In the genomic region with DNA sequence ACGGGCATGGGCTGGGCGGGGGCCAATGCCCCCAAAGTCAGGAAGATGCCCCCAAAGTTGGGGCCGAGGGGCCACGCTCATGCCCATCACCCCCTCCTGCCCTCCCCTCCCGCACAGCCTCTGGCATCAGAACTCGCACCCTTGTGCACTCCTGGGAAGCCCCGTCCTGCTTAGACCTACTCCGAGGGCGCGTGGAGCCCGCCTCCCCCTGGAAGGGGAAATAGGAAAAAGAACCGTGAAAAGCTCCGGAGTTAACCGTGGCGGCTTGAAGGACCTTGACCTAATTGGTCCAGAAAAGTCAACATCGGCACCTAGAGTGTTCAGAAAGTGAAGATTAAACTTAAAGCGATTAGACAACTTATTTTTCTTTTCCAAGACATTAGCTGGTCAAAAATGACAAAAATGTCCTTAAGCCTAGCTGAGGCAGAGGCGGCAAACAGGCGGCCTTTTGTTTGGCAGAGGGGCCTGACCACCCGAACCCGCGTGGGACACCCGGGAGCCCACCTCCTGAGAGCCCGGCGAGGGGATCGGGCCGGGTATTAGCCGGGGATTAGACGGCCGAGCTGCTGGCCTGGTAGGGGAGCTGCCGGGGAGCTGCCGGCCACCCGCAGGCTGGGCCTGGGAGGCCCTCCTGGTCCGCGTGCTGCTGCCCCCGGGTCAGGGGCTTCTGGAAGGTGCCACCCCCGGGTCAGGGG, we compare ENCODE assay signal across 15 cellular contexts.
"Had no signal": no experiment of that assay in that cellular context is flagged by ENCODE, and none has a peak within 500 bp of the region (broad histone marks: within the 10 kb centered on the region; RNA-seq: fewer than 3 reads in every experiment).

No MANE protein-coding gene starts in this region.

- FAIRE-seq: TTC549 had no signal

- ATAC-seq: activated CD8-positive, alpha-beta T cell treated with anti-CD3 and anti-CD28 coated beads, Interleukin-2, amount 10 ng/mL, durations not matched to agents 7 days and 5 days; activated T-cell treated with anti-CD3 and anti-CD28 coated beads, Interleukin-2, amount 50 U/mL, for 72 hours; stimulated activated memory B cell treated with anti-CD40 and anti-IgM and Interleukin-4, amounts not matched to agents 10 μg/mL and 1 μg/mL and 100 μg/mL, for 72 hours had no signal

- H3K27ac ChIP-seq: ovary had no signal

- H3K4me3 ChIP-seq: ovary had no signal

- H3K36me3 ChIP-seq: ovary had no signal

- H3K27me3 ChIP-seq: ovary had no signal

- DNase-seq: activated B cell treated with CpG ODN at 0.5 μM for 24 hours; activated CD4-positive, alpha-beta T cell treated with anti-CD3 and anti-CD28 coated beads, Interleukin-2, amount 10 ng/mL, durations not matched to agents 24 days and 14 days; activated CD8-positive, alpha-beta memory T cell treated with anti-CD3 and anti-CD28 coated beads, Interleukin-2, amount 50 U/mL, for 4 hours; activated CD8-positive, alpha-beta T cell treated with anti-CD3 and anti-CD28 coated beads, Interleukin-2, amount 10 ng/mL, durations not matched to agents 7 days and 5 days; activated gamma-delta T cell; activated T-cell treated with anti-CD3 and anti-CD28 coated beads, Interleukin-2, amount 50 U/mL, for 72 hours; amniotic stem cell; effector CD8-positive, alpha-beta T cell; foreskin fibroblast; glutamatergic neuron; ovary; stimulated activated CD4-positive, alpha-beta T cell treated with anti-CD3 and anti-CD28 coated beads, Interleukin-2, amount 100 ng/mL, for 48 hours; SW 1271 had no signal

- H3K9me3 ChIP-seq: ovary had no signal
